ENCODE assay signal across 22 cellular contexts in the genomic region with DNA sequence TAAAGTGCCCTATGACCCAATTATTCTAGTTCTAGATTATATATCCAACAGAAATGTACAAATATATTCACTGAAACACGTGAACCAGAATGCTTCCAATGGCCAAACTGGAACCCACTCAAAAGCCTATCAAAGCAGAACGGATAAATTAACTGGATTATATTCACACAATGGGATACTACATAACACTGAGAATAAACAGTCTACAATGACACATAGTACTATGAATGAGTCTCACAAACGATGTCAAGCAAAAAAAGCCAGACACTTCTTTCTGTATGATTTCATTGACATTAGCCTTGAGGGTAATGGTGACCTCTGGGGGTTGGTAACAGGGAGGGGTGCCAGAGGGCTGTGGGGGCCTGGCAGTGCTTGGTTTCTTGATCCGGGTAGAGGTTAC. TPM values are rescaled to one million over a fixed set of nuclear protein-coding genes. Genes with fewer than 3 reads are reported as not detected.
DNase-seq lines count a peak whose midpoint lies in the region; ATAC-seq, FAIRE-seq and TF ChIP-seq lines count a peak whose summit lies in the region.
"Had no signal": no experiment of that assay in that cellular context is flagged by ENCODE, and none has a peak within 500 bp of the region (broad histone marks: within the 10 kb centered on the region; RNA-seq: fewer than 3 reads in every experiment).

No MANE protein-coding gene starts in this region.

- H3K4me1 ChIP-seq in A673 (ENCODE audit: insufficient read depth, low read length, poor library complexity, severe bottlenecking) (peaks cover 19% of the 10 kb centered on the region), kidney (ENCODE audit: control insufficient read depth in 1 of 2, insufficient read depth in 1 of 2, low read depth in 1 of 2, low read length in 2 of 2) (peaks cover 0 to 13% of the 10 kb centered on the region in 2 donors), sigmoid colon (peaks cover 0 to 99% (median 97%) of the 10 kb centered on the region in 4 donors)

- H3K4me3 ChIP-seq in A673 (ENCODE audit: low read depth, low read length, poor library complexity, severe bottlenecking) (no peak overlapping the region), WERI-Rb-1 (ENCODE audit: low read depth, low read length) (no peak overlapping the region), kidney (ENCODE audit: low read length in 2 of 2) (no peak overlapping the region), sigmoid colon (no peak overlapping the region)
- H3K4me3 ChIP-seq: BLaER1, hepatocyte, thyroid gland had no signal

- no peak for TF ChIP-seq CTCF in A673 (conservative IDR thresholded peaks at IDR 0.05; ENCODE audit: low read depth, low read length)
- TF ChIP-seq CTCF in WERI-Rb-1 (IDR thresholded peaks at IDR 0.05; ENCODE audit: low read depth, low read length) = no peak
- TF ChIP-seq CTCF in kidney (IDR thresholded peaks at IDR 0.05; ENCODE audit: borderline replicate concordance, extremely low read depth, insufficient read depth) = no peak
- no peak for TF ChIP-seq CTCF in sigmoid colon (IDR thresholded peaks at IDR 0.05)

- H3K27me3 ChIP-seq in A673 (replicated peaks; ENCODE audit: insufficient read depth, low read depth, low read length, poor library complexity) (no peaks in the 10 kb centered on the region), WERI-Rb-1 (ENCODE audit: insufficient read depth, low read depth, severe bottlenecking) (no peaks in the 10 kb centered on the region), sigmoid colon (no peaks in the 10 kb centered on the region)
- H3K27me3 ChIP-seq: BLaER1, hepatocyte, thyroid gland had no signal

- WGBS in sigmoid colon, 2 donors = 77 to 81% methylated on average over 4 of the region's 4 CpGs

- no peak for TF ChIP-seq POLR2A in sigmoid colon (IDR thresholded peaks at IDR 0.05)

- no TSS peak for BruUV-seq in A673 (replicated peaks; lab: Mats Ljungman, UMichigan)

- H3K36me3 ChIP-seq in A673 (ENCODE audit: insufficient read depth, low read length, poor library complexity, severe bottlenecking) = no peaks in the 10 kb centered on the region
- H3K36me3 ChIP-seq in WERI-Rb-1 = no peaks in the 10 kb centered on the region
- H3K36me3 ChIP-seq in kidney (ENCODE audit: control insufficient read depth in 1 of 2, insufficient read depth in 2 of 2, low read length in 2 of 2) = peaks cover 12 to 30% of the 10 kb centered on the region in 2 donors
- peaks cover 16 to 77% (median 36%) of the 10 kb centered on the region in 4 donors for H3K36me3 ChIP-seq in sigmoid colon
- H3K36me3 ChIP-seq: thyroid gland had no signal

- H3K9me3 ChIP-seq in A673 (ENCODE audit: low read depth, low read length, poor library complexity, severe bottlenecking) (no peaks in the 10 kb centered on the region), WERI-Rb-1 (ENCODE audit: severe bottlenecking) (no peaks in the 10 kb centered on the region), kidney (ENCODE audit: control insufficient read depth in 1 of 2, low read length in 2 of 2) (no peaks in the 10 kb centered on the region), sigmoid colon (no peaks in the 10 kb centered on the region)
- H3K9me3 ChIP-seq: BLaER1, thyroid gland had no signal

- intact Hi-C loops in A673 (cut with micrococcal nuclease; ENCODE audit: unreplicated experiment) (no loop called here), kidney (cut with DNase I) (no loop called here), sigmoid colon (cut with DNase I) (no loop called here)

- DNase-seq in A673 (ENCODE audit: low spot score) = peak; percentile 44
- no peak for DNase-seq in WERI-Rb-1
- no peak for DNase-seq in kidney
- DNase-seq in sigmoid colon = no peak
- DNase-seq in NCI-H510A (lab: John Stamatoyannopoulos, UW) = no peak
- DNase-seq in GM19240 (ENCODE audit: insufficient read length, low spot score) = no peak
- no peak for DNase-seq in dermis blood vessel endothelial cell
- DNase-seq: activated CD4-positive, alpha-beta memory T cell treated with anti-CD3 and anti-CD28 coated beads for 36 hours; activated naive CD4-positive, alpha-beta T cell treated with anti-CD3 and anti-CD28 coated beads for 36 hours; Calu3; islet precursor cell; SHP77; stimulated activated CD4-positive, alpha-beta T cell treated with anti-CD3 and anti-CD28 coated beads, Interleukin-15, amount 100 ng/mL, for 24 hours had no signal

- no peak overlapping the region for H3K9ac ChIP-seq in kidney (ENCODE audit: low read length in 2 of 2)
- H3K9ac ChIP-seq: BLaER1, KMS-11 had no signal

- POLR2A ChIA-PET in A673 (lab: Charles Lee; ENCODE audit: low non-redundant PET) = no interaction called here

- TF ChIP-seq EP300 in sigmoid colon (IDR thresholded peaks at IDR 0.05) = no peak

- FAIRE-seq in kidney (lab: Jason Lieb, UNC) = no peak
- FAIRE-seq: A204.1, colon, endometrium, GM18507 had no signal

- CTCF ChIA-PET in A673 (lab: Charles Lee) = no interaction called here

- ATAC-seq in GM21717 (IDR thresholded peaks at IDR 0.05; ENCODE audit: unreplicated experiment) = no peak

- H3K27ac ChIP-seq in A673 (ENCODE audit: low read depth, low read length, poor library complexity, severe bottlenecking) (no peak overlapping the region), WERI-Rb-1 (peak overlapping the region; percentile 59; the same call in 1 of the 2 replicates), kidney (ENCODE audit: low read depth in 2 of 2, low read length in 2 of 2) (peak overlapping the region; percentile 17 to 38), sigmoid colon (peak overlapping the region; percentile 87 to 98 (median 92))
- H3K27ac ChIP-seq: BLaER1, hepatocyte, KMS-11, thyroid gland had no signal

RNA-seq across cellular contexts. Expression of a gene that starts 50.9 kb away (rescaled TPM):
- total RNA-seq in A673 (2021) (45.4 and 49.3 TPM in 2 replicates), kidney (25.4 TPM), sigmoid colon (10 to 100 TPM; 15.3 to 26.4 (median 19.2) TPM), dermis blood vessel endothelial cell (24.8 and 39.4 TPM in 2 replicates)
- polyA plus RNA-seq in kidney (ENCODE audit: insufficient read depth, low read depth, low replicate concordance) (13.1 TPM), sigmoid colon (10 to 100 TPM in 1 of 3 donors, 1 to 10 TPM in 2; 6.6 to 24.9 (median 7.6) TPM)
